ENCODE assay signal across 8 cellular contexts in genomic region chr19:2055871-2056809, GRCh38. TPM values are rescaled to one million over a fixed set of nuclear protein-coding genes. Genes with fewer than 3 reads are reported as not detected.
DNase-seq lines count a peak whose midpoint lies in the region; FAIRE-seq and TF ChIP-seq lines count a peak whose summit lies in the region.

No MANE protein-coding gene starts in this region.

- H3K4me3 ChIP-seq in BE2C (ENCODE audit: low read depth, low read length) = no peak overlapping the region

- H3K4me1 ChIP-seq in BE2C = peaks cover 12% of the 10 kb centered on the region

- no peaks in the 10 kb centered on the region for H3K27me3 Mint-ChIP-seq in activated CD4-positive, alpha-beta T cell treated with anti-CD3 and anti-CD28 coated beads, Interleukin-2, amount 10 ng/mL, durations not matched to agents 7 days and 5 days

- peaks cover 70% of the 10 kb centered on the region for H3K4me1 Mint-ChIP-seq in activated CD4-positive, alpha-beta T cell treated with anti-CD3 and anti-CD28 coated beads, Interleukin-2, amount 10 ng/mL, durations not matched to agents 7 days and 5 days

- H3K36me3 ChIP-seq in BE2C = no peaks in the 10 kb centered on the region

- FAIRE-seq in D721Med (lab: Jason Lieb, UNC) = no peak

- CTCF ChIA-PET in activated CD4-positive, alpha-beta T cell treated with anti-CD3 and anti-CD28 coated beads, Interleukin-2, amount 10 ng/mL, durations not matched to agents 7 days and 5 days (lab: Charles Lee) = interaction anchor here (0.6 to 1.5 kb wide), 3 partner anchors 11 to 35 kb away, joined by 3 to 4 read pairs (median 3); no protein-coding TSS in a partner anchor

- H3K9me3 ChIP-seq in BE2C = no peaks in the 10 kb centered on the region

- peak overlapping the region; percentile 66 for H3K4me3 Mint-ChIP-seq in activated CD4-positive, alpha-beta T cell treated with anti-CD3 and anti-CD28 coated beads, Interleukin-2, amount 10 ng/mL, durations not matched to agents 7 days and 5 days

- POLR2A ChIA-PET in activated CD4-positive, alpha-beta T cell treated with anti-CD3 and anti-CD28 coated beads, Interleukin-2, amount 10 ng/mL, durations not matched to agents 7 days and 5 days (lab: Charles Lee) = no interaction called here

- peak; percentile 48 for DNase-seq in activated CD4-positive, alpha-beta T cell treated with anti-CD3 and anti-CD28 coated beads, Interleukin-2, amount 10 ng/mL, durations not matched to agents 7 days and 5 days
- DNase-seq in activated CD4-positive, alpha-beta T cell treated with anti-CD3 and anti-CD28 coated beads for 48 hours = no peak
- DNase-seq in SHP77 (lab: John Stamatoyannopoulos, UW) = peak; percentile 20 to 49
- peak; percentile 57 to 70 for DNase-seq in dermis microvascular lymphatic vessel endothelial cell (ENCODE audit: low read depth in 2 of 2)
- peak; percentile 55 for DNase-seq in myocyte (ENCODE audit: low read depth)
- no peak for DNase-seq in BE2C
- DNase-seq in D721Med (ENCODE audit: insufficient read length, low spot score) = no peak
- DNase-seq in Kasumi-1 (lab: John Stamatoyannopoulos, UW) = no peak

- no peaks in the 10 kb centered on the region for H3K27me3 ChIP-seq in BE2C

- no peaks in the 10 kb centered on the region for H3K9me3 Mint-ChIP-seq in activated CD4-positive, alpha-beta T cell treated with anti-CD3 and anti-CD28 coated beads, Interleukin-2, amount 10 ng/mL, durations not matched to agents 7 days and 5 days

- peaks cover 2% of the 10 kb centered on the region for H3K36me3 Mint-ChIP-seq in activated CD4-positive, alpha-beta T cell treated with anti-CD3 and anti-CD28 coated beads, Interleukin-2, amount 10 ng/mL, durations not matched to agents 7 days and 5 days (ENCODE audit: low read depth)

- peak overlapping the region; percentile 93 for H3K27ac Mint-ChIP-seq in activated CD4-positive, alpha-beta T cell treated with anti-CD3 and anti-CD28 coated beads, Interleukin-2, amount 10 ng/mL, durations not matched to agents 7 days and 5 days

- TF ChIP-seq CTCF in BE2C (IDR thresholded peaks at IDR 0.05; ENCODE audit: low read depth, low read length) (no peak), D721Med (IDR thresholded peaks at IDR 0.05; ENCODE audit: insufficient read depth, missing control alignments) (no peak)

RNA-seq across cellular contexts. Expression of gene MKNK2, which starts 5.1 kb away (rescaled TPM):
- 100 to 1,000 TPM; 198 to 228 TPM for total RNA-seq in activated CD4-positive, alpha-beta T cell treated with anti-CD3 and anti-CD28 coated beads, Interleukin-2, amount 10 ng/mL, durations not matched to agents 7 days and 5 days
- 105 and 109 TPM in 2 replicates for total RNA-seq in dermis microvascular lymphatic vessel endothelial cell
- total RNA-seq in myocyte = 35.3 and 44.6 TPM in 2 replicates
- 34.7 TPM for polyA plus RNA-seq in myocyte (2012)
- 117 TPM for polyA plus RNA-seq in BE2C (2012; ENCODE audit: insufficient read depth, insufficient read length, low read depth)

RNA-seq across cellular contexts. Expression of gene MOB3A, which starts 40.0 kb away (rescaled TPM):
- total RNA-seq in activated CD4-positive, alpha-beta T cell treated with anti-CD3 and anti-CD28 coated beads, Interleukin-2, amount 10 ng/mL, durations not matched to agents 7 days and 5 days = 100 to 1,000 TPM; 217 to 239 TPM
- total RNA-seq in dermis microvascular lymphatic vessel endothelial cell (14.8 and 22.8 TPM in 2 replicates), myocyte (17.6 and 22.4 TPM in 2 replicates)
- polyA plus RNA-seq in myocyte (2012) = 20.7 TPM
- polyA plus RNA-seq in BE2C (2012; ENCODE audit: insufficient read depth, insufficient read length, low read depth) = 9.7 TPM

RNA-seq across cellular contexts. Expression of gene IZUMO4, which starts 40.6 kb away (rescaled TPM):
- 1 to 10 TPM; 7.5 to 9.9 TPM for total RNA-seq in activated CD4-positive, alpha-beta T cell treated with anti-CD3 and anti-CD28 coated beads, Interleukin-2, amount 10 ng/mL, durations not matched to agents 7 days and 5 days
- total RNA-seq in dermis microvascular lymphatic vessel endothelial cell = 0.76 and 0.77 TPM in 2 replicates
- total RNA-seq in myocyte = 7.2 and 8.2 TPM in 2 replicates
- 6.2 TPM for polyA plus RNA-seq in myocyte (2012)
- not detected for polyA plus RNA-seq in BE2C (2012; ENCODE audit: insufficient read depth, insufficient read length, low read depth)

RNA-seq across cellular contexts. Expression of gene BTBD2, which starts 40.6 kb away (rescaled TPM):
- 10 to 100 TPM; 61.3 to 66.3 TPM for total RNA-seq in activated CD4-positive, alpha-beta T cell treated with anti-CD3 and anti-CD28 coated beads, Interleukin-2, amount 10 ng/mL, durations not matched to agents 7 days and 5 days
- total RNA-seq in dermis microvascular lymphatic vessel endothelial cell (32.5 and 52.0 TPM in 2 replicates), myocyte (40.2 and 44.4 TPM in 2 replicates)
- polyA plus RNA-seq in myocyte (2012) = 59.6 TPM
- 80.0 TPM for polyA plus RNA-seq in BE2C (2012; ENCODE audit: insufficient read depth, insufficient read length, low read depth)

Comparison
In these comparisons a context has a peak if more than half of its experiments do, and no peak if none do; other contexts are left out.
1. DNase-seq: peak in activated CD4-positive, alpha-beta T cell treated with anti-CD3 and anti-CD28 coated beads, Interleukin-2, amount 10 ng/mL, durations not matched to agents 7 days and 5 days (single experiment), SHP77 (2 of 2), dermis microvascular lymphatic vessel endothelial cell (2 of 2) and myocyte (single experiment); none in activated CD4-positive, alpha-beta T cell treated with anti-CD3 and anti-CD28 coated beads for 48 hours (single experiment), BE2C (single experiment), D721Med (single experiment) and Kasumi-1 (0 of 2).